9 cellular contexts compared by ENCODE assay signal in the genomic region with DNA sequence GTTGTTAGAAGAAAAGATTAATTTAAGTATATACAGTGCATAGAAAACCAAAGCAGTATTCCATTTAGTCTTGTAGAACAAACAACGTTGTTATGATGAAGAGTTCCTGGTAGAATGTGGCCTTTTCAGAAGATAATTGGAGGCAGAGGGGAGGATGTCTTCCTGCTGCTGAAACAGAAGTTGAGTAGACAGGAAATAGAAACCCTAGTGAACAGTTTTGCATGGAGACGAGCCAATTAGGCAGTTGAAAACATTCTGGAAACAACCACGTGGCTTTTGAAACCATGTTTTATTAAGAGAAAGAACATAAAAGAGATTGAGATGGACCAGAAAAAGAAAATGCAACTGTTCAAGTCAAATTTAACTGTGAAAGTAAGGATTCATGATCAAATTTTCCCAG.
A peak's percentile ranks its signal among the peaks of the same experiment; 100 is the strongest.
DNase-seq lines count a peak whose midpoint lies in the region; ATAC-seq, FAIRE-seq and TF ChIP-seq lines count a peak whose summit lies in the region.
"Had no signal": no experiment of that assay in that cellular context is flagged by ENCODE, and none has a peak within 500 bp of the region (broad histone marks: within the 10 kb centered on the region; RNA-seq: fewer than 3 reads in every experiment).

No MANE protein-coding gene starts in this region.

- no peaks in the 10 kb centered on the region for H4K20me1 ChIP-seq in OCI-LY3 (ENCODE audit: insufficient read depth, low read length)

- no peaks in the 10 kb centered on the region for H3K27me3 ChIP-seq in OCI-LY3 (ENCODE audit: low read depth, low read length)
- H3K27me3 ChIP-seq in rectal smooth muscle tissue (ENCODE audit: control insufficient read depth, insufficient read depth, low read length), result no peaks in the 10 kb centered on the region
- no peaks in the 10 kb centered on the region for H3K27me3 ChIP-seq in prostate gland (replicated peaks; ENCODE audit: insufficient read depth)

- 14% methylated on average over 3 of the region's 3 CpGs for WGBS in prostate gland

- H3K27ac ChIP-seq in OCI-LY3 (ENCODE audit: low read length), result no peak overlapping the region
- H3K27ac ChIP-seq in rectal smooth muscle tissue (ENCODE audit: low read depth, low read length), result peak overlapping the region; percentile 76
- H3K27ac ChIP-seq in prostate gland, result no peak overlapping the region

- TF ChIP-seq CTCF in OCI-LY3 (IDR thresholded peaks at IDR 0.05; ENCODE audit: low read depth, low read length), result no peak
- no peak for TF ChIP-seq CTCF in fibroblast of pulmonary artery (IDR thresholded peaks at IDR 0.05; ENCODE audit: low read length, missing control alignments)
- no peak for TF ChIP-seq CTCF in prostate gland (IDR thresholded peaks at IDR 0.05)

- H3K9me3 ChIP-seq in OCI-LY3 (ENCODE audit: insufficient read depth, low read length) (no peaks in the 10 kb centered on the region; the same call in 1 of the 2 replicates), prostate gland (no peaks in the 10 kb centered on the region)

- DNase-seq in EH (ENCODE audit: low read depth) (peak; percentile 90), fibroblast of pulmonary artery (ENCODE audit: low read depth) (peak; percentile 89), prostate gland (ENCODE audit: low spot score) (no peak), GM12891 (ENCODE audit: insufficient read length, low spot score) (no peak)

- no peak overlapping the region for H3K4me2 ChIP-seq in OCI-LY3 (ENCODE audit: low read length)

- peak overlapping the region; percentile 29; the same call in 1 of the 2 replicates for H2AFZ ChIP-seq in OCI-LY3 (ENCODE audit: low read depth, low read length)

- H3K4me3 ChIP-seq in OCI-LY3 (ENCODE audit: low read length), result no peak overlapping the region
- no peak overlapping the region for H3K4me3 ChIP-seq in fibroblast of pulmonary artery (replicated peaks; ENCODE audit: low read depth, low read length)
- no peak overlapping the region for H3K4me3 ChIP-seq in rectal smooth muscle tissue (ENCODE audit: low read length)
- H3K4me3 ChIP-seq in prostate gland, result no peak overlapping the region

- no peak for ATAC-seq in HG02678 (IDR thresholded peaks at IDR 0.05; ENCODE audit: unreplicated experiment)
- no peak for ATAC-seq in GM18505 (IDR thresholded peaks at IDR 0.05; ENCODE audit: unreplicated experiment)

- H3K9ac ChIP-seq in OCI-LY3 (ENCODE audit: low read length) (no peak overlapping the region), rectal smooth muscle tissue (ENCODE audit: low read length) (no peak overlapping the region)

- no peaks in the 10 kb centered on the region for H3K79me2 ChIP-seq in OCI-LY3 (ENCODE audit: low read length)

- H3K4me1 ChIP-seq in OCI-LY3 (ENCODE audit: low read length) (no peaks in the 10 kb centered on the region), rectal smooth muscle tissue (ENCODE audit: control insufficient read depth, insufficient read depth, low read length) (peaks cover 23% of the 10 kb centered on the region), prostate gland (replicated peaks) (no peaks in the 10 kb centered on the region)

- no peak for FAIRE-seq in GM12891 (lab: Jason Lieb, UNC)
- FAIRE-seq: GM12892 had no signal

- intact Hi-C loops in prostate gland (cut with DNase I), result no loop called here

- H3K36me3 ChIP-seq in OCI-LY3 (replicated peaks; ENCODE audit: low read depth, low read length) (no peaks in the 10 kb centered on the region), rectal smooth muscle tissue (ENCODE audit: control insufficient read depth, insufficient read depth, low read length) (no peaks in the 10 kb centered on the region), prostate gland (no peaks in the 10 kb centered on the region)

- TF ChIP-seq POLR2A in prostate gland (IDR thresholded peaks at IDR 0.05) (no peak), GM12891 (IDR thresholded peaks at IDR 0.05; ENCODE audit: low read depth, low read length) (no peak), GM18505 (IDR thresholded peaks at IDR 0.05; ENCODE audit: borderline replicate concordance, extremely low read depth, insufficient read depth, insufficient read length) (no peak)

TF ChIP-seq in GM12891, 5 proteins besides CTCF, POLR2A, EP300 and RAD21:
- TF ChIP-seq SPI1 (IDR thresholded peaks at IDR 0.05; ENCODE audit: low read depth, low read length) (no peak), POU2F2 (IDR thresholded peaks at IDR 0.05; ENCODE audit: low read depth, low read length) (no peak), PAX5 (IDR thresholded peaks at IDR 0.05; ENCODE audit: insufficient read depth, low read length, severe bottlenecking) (no peak)

Comparison
In these comparisons a context has a peak if more than half of its experiments do, and no peak if none do; other contexts are left out.
1. DNase-seq: peak in EH (single experiment) and fibroblast of pulmonary artery (single experiment); none in prostate gland (single experiment) and GM12891 (single experiment).